In genomic region chr22:43737150-43737828, GRCh38 we compare ENCODE assay signal across 8 cellular contexts.
"Had no signal": no experiment of that assay in that cellular context is flagged by ENCODE, and none has a peak within 500 bp of the region (broad histone marks: within the 10 kb centered on the region; RNA-seq: fewer than 3 reads in every experiment).

No MANE protein-coding gene starts in this region.

- H3K27ac Mint-ChIP-seq: IgD-negative memory B cell had no signal

- H3K9me3 Mint-ChIP-seq: IgD-negative memory B cell had no signal

- H3K27ac ChIP-seq: HL-60, KMS-11 had no signal

- H3K4me1 ChIP-seq: HAP-1 had no signal

- H3K9me3 ChIP-seq: HAP-1 had no signal

- H3K9ac ChIP-seq: KMS-11 had no signal

- DNase-seq: GOT3, H7, KBM-7 had no signal

- H3K36me3 Mint-ChIP-seq: IgD-negative memory B cell had no signal

- ATAC-seq: HCT116 had no signal

- H3K4me3 ChIP-seq: HAP-1 had no signal

- H3K4me1 Mint-ChIP-seq: IgD-negative memory B cell had no signal

- H3K27me3 Mint-ChIP-seq: IgD-negative memory B cell had no signal

- H3K36me3 ChIP-seq: HAP-1 had no signal

- H3K4me2 ChIP-seq: KMS-11 had no signal

- H3K4me3 Mint-ChIP-seq: IgD-negative memory B cell had no signal
